In genomic region chr2:95005726-95006125, GRCh38 we compare ENCODE assay signal across 32 cellular contexts. TPM values are rescaled to one million over a fixed set of nuclear protein-coding genes. Genes with fewer than 3 reads are reported as not detected.
"Had no signal": no experiment of that assay in that cellular context is flagged by ENCODE, and none has a peak within 500 bp of the region (broad histone marks: within the 10 kb centered on the region; RNA-seq: fewer than 3 reads in every experiment).

No MANE protein-coding gene starts in this region.

- H3K4me1 Mint-ChIP-seq: activated CD4-positive, alpha-beta T cell treated with anti-CD3 and anti-CD28 coated beads for 36 hours had no signal

- ATAC-seq: activated CD4-positive, alpha-beta T cell treated with anti-CD3 and anti-CD28 coated beads for 36 hours; activated CD8-positive, alpha-beta memory T cell treated with anti-CD3 and anti-CD28 coated beads, Interleukin-2, amount 10 ng/mL, durations not matched to agents 7 days and 5 days; activated CD8-positive, alpha-beta T cell treated with anti-CD3 and anti-CD28 coated beads, Interleukin-2, amount 10 ng/mL, durations not matched to agents 7 days and 5 days; activated T-cell treated with anti-CD3 and anti-CD28 coated beads, Interleukin-2, amount 50 U/mL, for 72 hours; gastroesophageal sphincter; heart left ventricle; left lobe of liver; natural killer cell; right lobe of liver; stimulated activated naive CD8-positive, alpha-beta T cell treated with anti-CD3 and anti-CD28 coated beads, Interleukin-15, Interleukin-2, amounts not matched to agents 100 U/mL and 50 U/mL, for 24 hours had no signal

- H3K9me3 Mint-ChIP-seq: activated naive CD4-positive, alpha-beta T cell treated with anti-CD3 and anti-CD28 coated beads for 36 hours; activated naive CD8-positive, alpha-beta T cell treated with anti-CD3 and anti-CD28 coated beads for 36 hours; activated T-cell treated with anti-CD3 and anti-CD28 coated beads, Interleukin-2, amount 50 U/mL, for 72 hours; natural killer cell; T-helper 2 cell treated with Interferon-gamma antibody and Interleukin-4, amounts not matched to agents 5 μg/mL and 100 μg/mL, for 36 hours had no signal

- H3K4me1 ChIP-seq: gastroesophageal sphincter, right lobe of liver, thyroid gland had no signal

- H3K27me3 ChIP-seq: brain microvascular endothelial cell, neutrophil, right lobe of liver, thyroid gland had no signal

- H3K4me3 ChIP-seq: gastroesophageal sphincter, heart left ventricle, lung, right lobe of liver, thyroid gland had no signal

- H3K27ac ChIP-seq: brain microvascular endothelial cell, gastroesophageal sphincter, heart left ventricle, neutrophil, right lobe of liver, thyroid gland had no signal

- FAIRE-seq: astrocyte, endothelial cell of umbilical vein had no signal

- DNase-seq: activated CD4-positive, alpha-beta T cell treated with anti-CD3 and anti-CD28 coated beads for 36 hours; activated CD4-positive, CD25-positive, alpha-beta regulatory T cell; activated CD8-positive, alpha-beta memory T cell treated with anti-CD3 and anti-CD28 coated beads, Interleukin-2, amount 10 ng/mL, durations not matched to agents 7 days and 5 days; activated CD8-positive, alpha-beta T cell treated with anti-CD3 and anti-CD28 coated beads, Interleukin-2, amount 10 ng/mL, durations not matched to agents 7 days and 5 days; activated naive CD4-positive, alpha-beta T cell treated with anti-CD3 and anti-CD28 coated beads for 36 hours; activated naive CD8-positive, alpha-beta T cell treated with anti-CD3 and anti-CD28 coated beads for 36 hours; activated T-cell treated with anti-CD3 and anti-CD28 coated beads for 4 hours; activated T-cell treated with anti-CD3 and anti-CD28 coated beads, Interleukin-2, amount 50 U/mL, for 72 hours; amniotic stem cell; brain microvascular endothelial cell; caudate nucleus; heart left ventricle; kidney glomerular epithelial cell; mesendoderm; natural killer cell; stimulated activated CD4-positive, alpha-beta T cell treated with anti-CD3 and anti-CD28 coated beads, Interleukin-12 subunit alpha, Interleukin-12 subunit beta, amount 100 ng/mL, for 4 hours; stimulated activated CD4-positive, alpha-beta T cell treated with anti-CD3 and anti-CD28 coated beads, Interleukin-4, amount 100 ng/mL, for 1 hour; stimulated activated naive CD8-positive, alpha-beta T cell treated with anti-CD3 and anti-CD28 coated beads, Interleukin-15, Interleukin-2, amounts not matched to agents 100 U/mL and 50 U/mL, for 24 hours; T-helper 1 cell; thyroid gland had no signal

- H3K27ac Mint-ChIP-seq: activated CD4-positive, alpha-beta T cell treated with anti-CD3 and anti-CD28 coated beads for 36 hours; activated CD8-positive, alpha-beta memory T cell treated with anti-CD3 and anti-CD28 coated beads, Interleukin-2, amount 10 ng/mL, durations not matched to agents 7 days and 5 days; activated CD8-positive, alpha-beta T cell treated with anti-CD3 and anti-CD28 coated beads, Interleukin-2, amount 10 ng/mL, durations not matched to agents 7 days and 5 days; activated naive CD4-positive, alpha-beta T cell treated with anti-CD3 and anti-CD28 coated beads for 36 hours; activated naive CD8-positive, alpha-beta T cell treated with anti-CD3 and anti-CD28 coated beads for 36 hours; activated T-cell treated with anti-CD3 and anti-CD28 coated beads, Interleukin-2, amount 50 U/mL, for 72 hours; natural killer cell; progenitor cell of endocrine pancreas; T-helper 2 cell treated with Interferon-gamma antibody and Interleukin-4, amounts not matched to agents 5 μg/mL and 100 μg/mL, for 36 hours had no signal

- H3K4me3 Mint-ChIP-seq: activated CD4-positive, alpha-beta T cell treated with anti-CD3 and anti-CD28 coated beads for 36 hours; activated CD8-positive, alpha-beta memory T cell treated with anti-CD3 and anti-CD28 coated beads, Interleukin-2, amount 10 ng/mL, durations not matched to agents 7 days and 5 days; activated CD8-positive, alpha-beta T cell treated with anti-CD3 and anti-CD28 coated beads, Interleukin-2, amount 10 ng/mL, durations not matched to agents 7 days and 5 days; activated naive CD4-positive, alpha-beta T cell treated with anti-CD3 and anti-CD28 coated beads for 36 hours; activated naive CD8-positive, alpha-beta T cell treated with anti-CD3 and anti-CD28 coated beads for 36 hours; activated T-cell treated with anti-CD3 and anti-CD28 coated beads, Interleukin-2, amount 50 U/mL, for 72 hours; natural killer cell; T-helper 2 cell treated with Interferon-gamma antibody and Interleukin-4, amounts not matched to agents 5 μg/mL and 100 μg/mL, for 36 hours had no signal

- H3K36me3 Mint-ChIP-seq: activated CD8-positive, alpha-beta memory T cell treated with anti-CD3 and anti-CD28 coated beads, Interleukin-2, amount 10 ng/mL, durations not matched to agents 7 days and 5 days; activated naive CD8-positive, alpha-beta T cell treated with anti-CD3 and anti-CD28 coated beads for 36 hours; natural killer cell had no signal

- H3K27me3 Mint-ChIP-seq: activated CD4-positive, alpha-beta T cell treated with anti-CD3 and anti-CD28 coated beads for 36 hours; progenitor cell of endocrine pancreas had no signal

- H3K36me3 ChIP-seq: brain microvascular endothelial cell, gastroesophageal sphincter, heart left ventricle, neutrophil, right lobe of liver, thyroid gland had no signal

RNA-seq across cellular contexts. Expression of gene MAL, which starts 19.8 kb away (rescaled TPM):
- total RNA-seq: endothelial cell of umbilical vein, fibroblast of lung, fibroblast of villous mesenchyme, osteocyte, progenitor cell of endocrine pancreas had no signal
- polyA plus RNA-seq: endothelial cell of umbilical vein, fibroblast of lung had no signal
